ENCODE assay signal across 20 cellular contexts in genomic region chr12:21851151-21851550, GRCh38.
DNase-seq lines count a peak whose midpoint lies in the region; ATAC-seq, FAIRE-seq and TF ChIP-seq lines count a peak whose summit lies in the region.
"Had no signal": no experiment of that assay in that cellular context is flagged by ENCODE, and none has a peak within 500 bp of the region (broad histone marks: within the 10 kb centered on the region; RNA-seq: fewer than 3 reads in every experiment).

No MANE protein-coding gene starts in this region.

- H3K23ac ChIP-seq in mesenchymal stem cell (ENCODE audit: low read length in 2 of 2): no peak overlapping the region

- H3K9me3 ChIP-seq in HEK293 (ENCODE audit: control insufficient read depth, insufficient read depth, low read depth, low read length): no peaks in the 10 kb centered on the region
- no peaks in the 10 kb centered on the region for H3K9me3 ChIP-seq in mesenchymal stem cell (ENCODE audit: control insufficient read depth, low read length)
- no peaks in the 10 kb centered on the region for H3K9me3 ChIP-seq in MM.1S (replicated peaks; ENCODE audit: insufficient read depth, low read length)
- H3K9me3 ChIP-seq: Caco-2 had no signal

- no CpG with 5 or more reads among the region's 1 CpG for WGBS in mesenchymal stem cell

- DNase-seq in ACHN (peak; percentile 59), fibroblast of mammary gland (ENCODE audit: low read depth) (peak; percentile 25), mesenchymal stem cell (no peak), MM.1S (no peak), D721Med (ENCODE audit: insufficient read length, low spot score) (no peak)
- no peak for DNase-seq in activated CD8-positive, alpha-beta memory T cell treated with anti-CD3 and anti-CD28 coated beads, Interleukin-2, amount 10 ng/mL, durations not matched to agents 7 days and 5 days
- DNase-seq: AML-193; Caco-2; CD4-positive, alpha-beta T cell; DMS153; DMS79; GF-D8; H9; IMR-90 had no signal

- no peak overlapping the region for H3K4me3 ChIP-seq in HEK293 (ENCODE audit: low read depth, low read length)
- H3K4me3 ChIP-seq in fibroblast of mammary gland (ENCODE audit: control insufficient read depth, low read depth, low read length): no peak overlapping the region
- no peak overlapping the region for H3K4me3 ChIP-seq in mesenchymal stem cell (ENCODE audit: insufficient read depth in 1 of 2, low read depth in 1 of 2, low read length in 2 of 2)
- no peak overlapping the region for H3K4me3 ChIP-seq in MM.1S (ENCODE audit: low read length)
- H3K4me3 ChIP-seq: K562 had no signal

- H4K91ac ChIP-seq in mesenchymal stem cell (ENCODE audit: low read length): no peak overlapping the region

- H3K36me3 ChIP-seq in HEK293 (ENCODE audit: control insufficient read depth in 2 of 2, insufficient read depth in 1 of 2, low read length in 2 of 2): no peaks in the 10 kb centered on the region
- no peaks in the 10 kb centered on the region for H3K36me3 ChIP-seq in mesenchymal stem cell (ENCODE audit: control insufficient read depth in 1 of 2, insufficient read depth in 2 of 2, low read depth in 1 of 2, low read length in 2 of 2)
- no peaks in the 10 kb centered on the region for H3K36me3 ChIP-seq in MM.1S (replicated peaks; ENCODE audit: insufficient read depth, low read length)

- H3K4me1 Mint-ChIP-seq in activated CD8-positive, alpha-beta memory T cell treated with anti-CD3 and anti-CD28 coated beads, Interleukin-2, amount 10 ng/mL, durations not matched to agents 7 days and 5 days: no peaks in the 10 kb centered on the region
- H3K4me1 Mint-ChIP-seq: H9 had no signal

- POLR2A ChIA-PET in HEK293 (lab: Yijun Ruan, JAX): no interaction called here

- H2BK5ac ChIP-seq in mesenchymal stem cell (ENCODE audit: low read depth, low read length, poor library complexity, severe bottlenecking): no peak overlapping the region

- H3K27ac ChIP-seq in HEK293 (ENCODE audit: extremely low read depth, low read depth, low read length) (no peak overlapping the region), mesenchymal stem cell (ENCODE audit: low read length, poor library complexity, severe bottlenecking) (no peak overlapping the region), MM.1S (ENCODE audit: low read length) (no peak overlapping the region)
- H3K27ac ChIP-seq: C4-2B, HL-60 had no signal

- H3K27me3 ChIP-seq in mesenchymal stem cell (ENCODE audit: control insufficient read depth in 1 of 2, insufficient read depth in 1 of 2, low read length in 2 of 2): no peaks in the 10 kb centered on the region
- H3K27me3 ChIP-seq in MM.1S (replicated peaks; ENCODE audit: insufficient read depth, low read length): no peaks in the 10 kb centered on the region

- CTCF ChIA-PET in HEK293 (lab: Yijun Ruan, JAX): no interaction called here
- CTCF ChIA-PET in activated CD8-positive, alpha-beta memory T cell treated with anti-CD3 and anti-CD28 coated beads, Interleukin-2, amount 10 ng/mL, durations not matched to agents 7 days and 5 days (lab: Charles Lee): no interaction called here

- no peak overlapping the region for H2AK5ac ChIP-seq in mesenchymal stem cell (ENCODE audit: low read length, severe bottlenecking)

- H4K8ac ChIP-seq in mesenchymal stem cell (ENCODE audit: low read length): no peak overlapping the region

- no peak overlapping the region for H3K4ac ChIP-seq in mesenchymal stem cell (ENCODE audit: low read depth in 1 of 2, low read length in 2 of 2)

- H3K79me1 ChIP-seq in mesenchymal stem cell (replicated peaks; ENCODE audit: low read length, poor library complexity, severe bottlenecking): no peaks in the 10 kb centered on the region

- H2BK15ac ChIP-seq in mesenchymal stem cell (ENCODE audit: low read depth, poor library complexity, severe bottlenecking): no peak overlapping the region

- no peak for FAIRE-seq in D721Med (lab: Jason Lieb, UNC)
- FAIRE-seq: H1, K562 had no signal

- no peak overlapping the region for H2BK12ac ChIP-seq in mesenchymal stem cell (ENCODE audit: low read length in 2 of 2)

- no peak for TF ChIP-seq CTCF in HEK293 (tag by site-specific recombination; IDR thresholded peaks at IDR 0.05)
- no peak for TF ChIP-seq CTCF in fibroblast of mammary gland (conservative IDR thresholded peaks at IDR 0.05; ENCODE audit: control insufficient read depth, insufficient read depth, low read depth, low read length)
- no peak for TF ChIP-seq CTCF in MM.1S (IDR thresholded peaks at IDR 0.05; ENCODE audit: low read length)
- no peak for TF ChIP-seq CTCF in D721Med (IDR thresholded peaks at IDR 0.05; ENCODE audit: insufficient read depth, missing control alignments)

- H3K4me1 ChIP-seq in HEK293 (ENCODE audit: control insufficient read depth, insufficient read depth, low read length): no peaks in the 10 kb centered on the region
- H3K4me1 ChIP-seq in mesenchymal stem cell (ENCODE audit: control insufficient read depth, insufficient read depth, low read depth, low read length): no peaks in the 10 kb centered on the region
- no peaks in the 10 kb centered on the region for H3K4me1 ChIP-seq in MM.1S (ENCODE audit: low read length)
- H3K4me1 ChIP-seq: Caco-2 had no signal

- in situ Hi-C loops in ACHN (cut with HindIII; ENCODE audit: low pct_ligation_motif_present, low pct_unique_long_range_greater_than_20kb, low sequenced_read_pairs): no loop called here

- H3K79me2 ChIP-seq in MM.1S (ENCODE audit: low read length): no peaks in the 10 kb centered on the region

- H3K18ac ChIP-seq in mesenchymal stem cell (ENCODE audit: low read depth in 1 of 2, low read length in 2 of 2): no peak overlapping the region

- peak overlapping the region; percentile 52 for H3K9ac ChIP-seq in mesenchymal stem cell (ENCODE audit: low read length)
- no peak overlapping the region for H3K9ac ChIP-seq in MM.1S (ENCODE audit: low read length)

- H2BK120ac ChIP-seq in mesenchymal stem cell (ENCODE audit: low read depth, low read length): no peak overlapping the region

- H3F3A ChIP-seq in MM.1S (ENCODE audit: insufficient read depth, low read length): no peaks in the 10 kb centered on the region

- H3K4me2 ChIP-seq in mesenchymal stem cell (ENCODE audit: low read length, poor library complexity, severe bottlenecking): no peak overlapping the region
- no peak overlapping the region for H3K4me2 ChIP-seq in MM.1S (ENCODE audit: low read depth, low read length)

- H4K20me1 ChIP-seq in MM.1S (ENCODE audit: insufficient read depth, low read length): no peaks in the 10 kb centered on the region

- H3K9me2 ChIP-seq in MM.1S (replicated peaks; ENCODE audit: insufficient read depth, low read length): no peaks in the 10 kb centered on the region

- H2AFZ ChIP-seq in mesenchymal stem cell (ENCODE audit: low read depth, low read length) (no peak overlapping the region), MM.1S (ENCODE audit: low read length) (no peak overlapping the region)

- ATAC-seq in activated CD8-positive, alpha-beta memory T cell treated with anti-CD3 and anti-CD28 coated beads, Interleukin-2, amount 10 ng/mL, durations not matched to agents 7 days and 5 days: no peak
- ATAC-seq in HG03378 (IDR thresholded peaks at IDR 0.05; ENCODE audit: unreplicated experiment): no peak
- ATAC-seq: K562 had no signal

- H3K9me3 Mint-ChIP-seq in activated CD8-positive, alpha-beta memory T cell treated with anti-CD3 and anti-CD28 coated beads, Interleukin-2, amount 10 ng/mL, durations not matched to agents 7 days and 5 days (ENCODE audit: low read depth): no peaks in the 10 kb centered on the region
- H3K9me3 Mint-ChIP-seq: CD4-positive, alpha-beta T cell; H9 had no signal

- H3K27ac Mint-ChIP-seq in activated CD8-positive, alpha-beta memory T cell treated with anti-CD3 and anti-CD28 coated beads, Interleukin-2, amount 10 ng/mL, durations not matched to agents 7 days and 5 days: no peak overlapping the region
- H3K27ac Mint-ChIP-seq: CD4-positive, alpha-beta T cell; H9 had no signal

- H3K4me3 Mint-ChIP-seq in activated CD8-positive, alpha-beta memory T cell treated with anti-CD3 and anti-CD28 coated beads, Interleukin-2, amount 10 ng/mL, durations not matched to agents 7 days and 5 days: no peak overlapping the region
- H3K4me3 Mint-ChIP-seq: CD4-positive, alpha-beta T cell; H9 had no signal

- H3K36me3 Mint-ChIP-seq in activated CD8-positive, alpha-beta memory T cell treated with anti-CD3 and anti-CD28 coated beads, Interleukin-2, amount 10 ng/mL, durations not matched to agents 7 days and 5 days: no peaks in the 10 kb centered on the region

- H3K14ac ChIP-seq in mesenchymal stem cell (ENCODE audit: low read length in 2 of 2): no peak overlapping the region

- H3K27me3 Mint-ChIP-seq in activated CD8-positive, alpha-beta memory T cell treated with anti-CD3 and anti-CD28 coated beads, Interleukin-2, amount 10 ng/mL, durations not matched to agents 7 days and 5 days: peaks cover 10% of the 10 kb centered on the region

TF ChIP-seq in HEK293, 187 proteins besides CTCF, POLR2A, EP300 and RAD21:
- TF ChIP-seq ZNF140 (tag by site-specific recombination; IDR thresholded peaks at IDR 0.05): no peak
- no peak for TF ChIP-seq ZNF692 (tag by site-specific recombination; IDR thresholded peaks at IDR 0.05)
- TF ChIP-seq ZNF701 (tag by site-specific recombination; IDR thresholded peaks at IDR 0.05): no peak
- no peak for TF ChIP-seq ZNF121 (tag by site-specific recombination; IDR thresholded peaks at IDR 0.05)
- 0 out of 2 replicates have a peak, but pooled peaks have one; percentile 28 for TF ChIP-seq ATF2 (tag by site-specific recombination; IDR thresholded peaks at IDR 0.05; ENCODE audit: low read depth)

Comparison
In these comparisons a context has a peak if more than half of its experiments do, and no peak if none do; other contexts are left out.
1. DNase-seq: peak in ACHN (single experiment) and fibroblast of mammary gland (single experiment); none in mesenchymal stem cell (single experiment), activated CD8-positive, alpha-beta memory T cell treated with anti-CD3 and anti-CD28 coated beads, Interleukin-2, amount 10 ng/mL, durations not matched to agents 7 days and 5 days (single experiment), MM.1S (single experiment) and D721Med (single experiment).